In the genomic region with DNA sequence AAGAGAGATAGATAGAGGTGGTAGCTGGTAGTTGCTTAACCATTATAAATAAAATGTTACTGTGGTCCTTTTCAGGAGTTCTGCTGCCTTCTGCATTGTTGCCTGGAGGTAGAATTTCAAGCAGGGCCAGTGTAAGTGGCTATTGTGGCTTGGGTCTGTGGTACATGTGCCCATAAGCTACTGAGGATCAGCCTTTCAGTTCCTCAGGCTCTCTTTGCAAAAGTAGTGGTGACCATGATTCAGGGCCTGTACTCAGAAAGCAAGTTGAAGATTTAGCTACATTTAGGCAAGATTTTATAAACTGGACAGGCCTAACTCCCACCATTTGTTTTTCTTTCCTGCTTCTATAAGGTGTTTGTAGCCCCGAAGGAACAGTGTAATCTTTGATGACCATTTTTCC, we compare ENCODE assay signal across 20 cellular contexts.
DNase-seq lines count a peak whose midpoint lies in the region; ATAC-seq, FAIRE-seq and TF ChIP-seq lines count a peak whose summit lies in the region.
"Had no signal": no experiment of that assay in that cellular context is flagged by ENCODE, and none has a peak within 500 bp of the region (broad histone marks: within the 10 kb centered on the region; RNA-seq: fewer than 3 reads in every experiment).

No MANE protein-coding gene starts in this region.

- H4K20me1 ChIP-seq in SK-N-SH (ENCODE audit: insufficient read depth) (no peaks in the 10 kb centered on the region), astrocyte (ENCODE audit: insufficient read depth, low read length) (no peaks in the 10 kb centered on the region)

- H3K9me3 ChIP-seq in SK-N-SH (no peaks in the 10 kb centered on the region), astrocyte (ENCODE audit: insufficient read depth, low read depth, low read length) (no peaks in the 10 kb centered on the region), thymus (ENCODE audit: control insufficient read depth) (no peaks in the 10 kb centered on the region)

- peaks cover 9% of the 10 kb centered on the region for H3F3A ChIP-seq in SK-N-SH (replicated peaks; ENCODE audit: insufficient read depth)

- no peak for TF ChIP-seq CTCF in SK-N-SH (IDR thresholded peaks at IDR 0.05)
- no peak for TF ChIP-seq CTCF in astrocyte (IDR thresholded peaks at IDR 0.05; ENCODE audit: insufficient read depth, low read depth, low read length)
- no peak for TF ChIP-seq CTCF in mesothelial cell of epicardium (IDR thresholded peaks at IDR 0.05; ENCODE audit: unreplicated experiment)

- no peaks in the 10 kb centered on the region for H3K9me2 ChIP-seq in SK-N-SH

- no peak for TF ChIP-seq EP300 in SK-N-SH (IDR thresholded peaks at IDR 0.05; ENCODE audit: borderline replicate concordance in 1 of 2, low read depth in 1 of 2, low read length in 1 of 2)

- H2AFZ ChIP-seq in SK-N-SH (ENCODE audit: low read depth) (peak overlapping the region; percentile 68; the same call in 1 of the 2 replicates), astrocyte (ENCODE audit: low read depth, low read length) (no peak overlapping the region)

- H3K4me2 ChIP-seq in SK-N-SH (0 out of 2 replicates have a peak overlapping the region, but pooled peaks have one; percentile 53), astrocyte (ENCODE audit: low read length) (peak overlapping the region; percentile 28)

- no peak overlapping the region for H3K27ac Mint-ChIP-seq in astrocyte (ENCODE audit: unreplicated experiment)
- peak overlapping the region; percentile 96 for H3K27ac Mint-ChIP-seq in mesothelial cell of epicardium
- H3K27ac Mint-ChIP-seq: effector memory CD8-positive, alpha-beta T cell; progenitor cell of endocrine pancreas had no signal

- H3K4me1 ChIP-seq in SK-N-SH (ENCODE audit: control insufficient read depth in 1 of 2, insufficient read depth in 2 of 2, low read depth in 1 of 2, low read length in 1 of 2) (peaks cover 0 to 19% of the 10 kb centered on the region in 2 experiments; a peak in 3 of 4 replicates), astrocyte (ENCODE audit: insufficient read depth, low read length) (no peaks in the 10 kb centered on the region), thymus (ENCODE audit: control insufficient read depth, insufficient read depth, low read length) (peaks cover 8% of the 10 kb centered on the region)

- H3K27ac ChIP-seq in SK-N-SH (ENCODE audit: low read depth in 2 of 2, low read length in 1 of 2) (peak overlapping the region in 1 of 2 experiments; percentile 77; a peak in 2 of 4 replicates), astrocyte (ENCODE audit: low read depth, low read length) (peak overlapping the region; percentile 62), thymus (ENCODE audit: low read depth) (peak overlapping the region; percentile 75)
- H3K27ac ChIP-seq: 22Rv1 had no signal

- H3K4me1 Mint-ChIP-seq in astrocyte (ENCODE audit: low read depth, unreplicated experiment), result peaks cover 11% of the 10 kb centered on the region
- H3K4me1 Mint-ChIP-seq in mesothelial cell of epicardium, result peaks cover 34% of the 10 kb centered on the region

- H3K4me3 ChIP-seq in SK-N-SH (ENCODE audit: low read depth in 2 of 2, low read length in 1 of 2) (no peak overlapping the region), astrocyte (ENCODE audit: insufficient read depth, low read depth, low read length) (no peak overlapping the region), thymus (ENCODE audit: low read length) (no peak overlapping the region)

- no peaks in the 10 kb centered on the region for H3K79me2 ChIP-seq in SK-N-SH (ENCODE audit: insufficient read depth)
- no peaks in the 10 kb centered on the region for H3K79me2 ChIP-seq in astrocyte (ENCODE audit: insufficient read depth, low read length)

- no peak for FAIRE-seq in astrocyte (lab: Jason Lieb, UNC)
- FAIRE-seq: H1, HepG2, islet of Langerhans had no signal

- H3K36me3 Mint-ChIP-seq in astrocyte (ENCODE audit: low read depth, unreplicated experiment), result no peaks in the 10 kb centered on the region
- peaks cover 3% of the 10 kb centered on the region for H3K36me3 Mint-ChIP-seq in mesothelial cell of epicardium
- H3K36me3 Mint-ChIP-seq: T-cell had no signal

- TF ChIP-seq RAD21 in SK-N-SH (IDR thresholded peaks at IDR 0.05; ENCODE audit: low read length), result no peak

- POLR2A ChIA-PET in SK-N-SH (lab: Yijun Ruan, JAX), result no interaction called here

- CTCF ChIA-PET in SK-N-SH (lab: Yijun Ruan, JAX), result interaction anchor here (1.3 kb wide), 1 partner anchor 12 kb away, joined by 5 read pairs; no protein-coding TSS in a partner anchor

- ATAC-seq in SK-N-SH treated with all-trans-retinoic acid at 6 μM for 48 hours (no peak), GM19467 (IDR thresholded peaks at IDR 0.05; ENCODE audit: unreplicated experiment) (no peak)
- ATAC-seq: HepG2, PC-3 had no signal

- H3K27me3 ChIP-seq in SK-N-SH (ENCODE audit: insufficient read depth) (no peaks in the 10 kb centered on the region), astrocyte (ENCODE audit: insufficient read depth, low read length) (no peaks in the 10 kb centered on the region), thymus (ENCODE audit: control insufficient read depth, insufficient read depth) (no peaks in the 10 kb centered on the region)

- H3K9ac ChIP-seq in SK-N-SH (peak overlapping the region; percentile 40; the same call in 1 of the 2 replicates), astrocyte (ENCODE audit: low read length) (peak overlapping the region; percentile 45)

- no peaks in the 10 kb centered on the region for H3K9me3 Mint-ChIP-seq in astrocyte (ENCODE audit: unreplicated experiment)
- H3K9me3 Mint-ChIP-seq in mesothelial cell of epicardium, result no peaks in the 10 kb centered on the region
- H3K9me3 Mint-ChIP-seq: effector memory CD8-positive, alpha-beta T cell; T-cell had no signal

- 85% methylated on average over 1 of the region's 1 CpG for WGBS in SK-N-SH (ENCODE audit: low lambda C conversion rate)
- WGBS in thymus, result 74% methylated on average over 1 of the region's 1 CpG

- H3K36me3 ChIP-seq in SK-N-SH (replicated peaks in 1 of 2; ENCODE audit: control insufficient read depth in 1 of 2, insufficient read depth in 2 of 2, low read length in 1 of 2) (no peaks in the 10 kb centered on the region), astrocyte (ENCODE audit: insufficient read depth, low read length) (no peaks in the 10 kb centered on the region), thymus (ENCODE audit: control insufficient read depth, insufficient read depth) (no peaks in the 10 kb centered on the region)

- H3K4me3 Mint-ChIP-seq in astrocyte (ENCODE audit: unreplicated experiment) (no peak overlapping the region), mesothelial cell of epicardium (peak overlapping the region; percentile 34)
- H3K4me3 Mint-ChIP-seq: effector memory CD8-positive, alpha-beta T cell had no signal

- H3K27me3 Mint-ChIP-seq in astrocyte (ENCODE audit: low read depth, unreplicated experiment), result no peaks in the 10 kb centered on the region
- H3K27me3 Mint-ChIP-seq in mesothelial cell of epicardium (ENCODE audit: low read depth), result no peaks in the 10 kb centered on the region
- H3K27me3 Mint-ChIP-seq: progenitor cell of endocrine pancreas, T-cell had no signal

- DNase-seq in SK-N-SH (no peak), astrocyte (ENCODE audit: low read depth) (no peak), mesothelial cell of epicardium (ENCODE audit: low spot score in 2 of 2, unreplicated experiment in 2 of 2) (no peak), NCI-H1417 treated with DMSO at 0.1 percent for 48 hours (lab: John Stamatoyannopoulos, UW) (no peak), NCI-H1436 (lab: John Stamatoyannopoulos, UW) (no peak)
- DNase-seq: activated CD4-positive, alpha-beta T cell treated with anti-CD3 and anti-CD28 coated beads for 4 hours; effector memory CD8-positive, alpha-beta T cell; NCI-H1048; NCI-H345; PC-3; stimulated activated CD4-positive, alpha-beta T cell treated with anti-CD3 and anti-CD28 coated beads, Interleukin-2, amount 100 ng/mL, for 24 hours had no signal

TF ChIP-seq in SK-N-SH, 30 proteins besides CTCF, POLR2A, EP300 and RAD21 (continues in another document):
- no peak for TF ChIP-seq YY1 (IDR thresholded peaks at IDR 0.05; ENCODE audit: low read depth)
- TF ChIP-seq, protein P1, sequence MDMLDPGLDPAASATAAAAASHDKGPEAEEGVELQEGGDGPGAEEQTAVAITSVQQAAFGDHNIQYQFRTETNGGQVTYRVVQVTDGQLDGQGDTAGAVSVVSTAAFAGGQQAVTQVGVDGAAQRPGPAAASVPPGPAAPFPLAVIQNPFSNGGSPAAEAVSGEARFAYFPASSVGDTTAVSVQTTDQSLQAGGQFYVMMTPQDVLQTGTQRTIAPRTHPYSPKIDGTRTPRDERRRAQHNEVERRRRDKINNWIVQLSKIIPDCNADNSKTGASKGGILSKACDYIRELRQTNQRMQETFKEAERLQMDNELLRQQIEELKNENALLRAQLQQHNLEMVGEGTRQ (IDR thresholded peaks at IDR 0.05; ENCODE audit: borderline replicate concordance, low read depth, low read length), result no peak
- TF ChIP-seq RFX5 (IDR thresholded peaks at IDR 0.05; ENCODE audit: low read length), result no peak

TF ChIP-seq in SK-N-SH treated with all-trans-retinoic acid at 6 μM for 48 hours, 23 proteins besides CTCF, POLR2A, EP300 and RAD21 (continues in another document):
- TF ChIP-seq OSR1 (CRISPR knock-in tag; IDR thresholded peaks at IDR 0.05), result no peak
- no peak for TF ChIP-seq ZFP3 (CRISPR knock-in tag; IDR thresholded peaks at IDR 0.05)
- no peak for TF ChIP-seq TCF4 (CRISPR knock-in tag; IDR thresholded peaks at IDR 0.05; ENCODE audit: borderline replicate concordance)
- no peak for TF ChIP-seq CSDC2 (CRISPR knock-in tag; IDR thresholded peaks at IDR 0.05)
- no peak for TF ChIP-seq ZC3H10 (CRISPR knock-in tag; IDR thresholded peaks at IDR 0.05)
- no peak for TF ChIP-seq ARNTL (CRISPR knock-in tag; IDR thresholded peaks at IDR 0.05; ENCODE audit: borderline replicate concordance, low read depth)
- TF ChIP-seq SNAI2 (CRISPR knock-in tag; IDR thresholded peaks at IDR 0.05), result no peak
- no peak for TF ChIP-seq GLIS3 (CRISPR knock-in tag; IDR thresholded peaks at IDR 0.05)
- TF ChIP-seq PPARA (CRISPR knock-in tag; IDR thresholded peaks at IDR 0.05; ENCODE audit: borderline replicate concordance), result no peak
- TF ChIP-seq ZFP30 (CRISPR knock-in tag; IDR thresholded peaks at IDR 0.05), result no peak
- no peak for TF ChIP-seq RARB (CRISPR knock-in tag; IDR thresholded peaks at IDR 0.05)
- TF ChIP-seq, protein P2, sequence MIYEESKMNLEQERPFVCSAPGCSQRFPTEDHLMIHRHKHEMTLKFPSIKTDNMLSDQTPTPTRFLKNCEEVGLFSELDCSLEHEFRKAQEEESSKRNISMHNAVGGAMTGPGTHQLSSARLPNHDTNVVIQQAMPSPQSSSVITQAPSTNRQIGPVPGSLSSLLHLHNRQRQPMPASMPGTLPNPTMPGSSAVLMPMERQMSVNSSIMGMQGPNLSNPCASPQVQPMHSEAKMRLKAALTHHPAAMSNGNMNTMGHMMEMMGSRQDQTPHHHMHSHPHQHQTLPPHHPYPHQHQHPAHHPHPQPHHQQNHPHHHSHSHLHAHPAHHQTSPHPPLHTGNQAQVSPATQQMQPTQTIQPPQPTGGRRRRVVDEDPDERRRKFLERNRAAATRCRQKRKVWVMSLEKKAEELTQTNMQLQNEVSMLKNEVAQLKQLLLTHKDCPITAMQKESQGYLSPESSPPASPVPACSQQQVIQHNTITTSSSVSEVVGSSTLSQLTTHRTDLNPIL (CRISPR knock-in tag; IDR thresholded peaks at IDR 0.05; ENCODE audit: low read depth), result no peak
- no peak for TF ChIP-seq ZNF565 (CRISPR knock-in tag; conservative IDR thresholded peaks at IDR 0.05; ENCODE audit: low read depth)
